Comparison of ENCODE assay signal across 1 cellular context in the genomic region with DNA sequence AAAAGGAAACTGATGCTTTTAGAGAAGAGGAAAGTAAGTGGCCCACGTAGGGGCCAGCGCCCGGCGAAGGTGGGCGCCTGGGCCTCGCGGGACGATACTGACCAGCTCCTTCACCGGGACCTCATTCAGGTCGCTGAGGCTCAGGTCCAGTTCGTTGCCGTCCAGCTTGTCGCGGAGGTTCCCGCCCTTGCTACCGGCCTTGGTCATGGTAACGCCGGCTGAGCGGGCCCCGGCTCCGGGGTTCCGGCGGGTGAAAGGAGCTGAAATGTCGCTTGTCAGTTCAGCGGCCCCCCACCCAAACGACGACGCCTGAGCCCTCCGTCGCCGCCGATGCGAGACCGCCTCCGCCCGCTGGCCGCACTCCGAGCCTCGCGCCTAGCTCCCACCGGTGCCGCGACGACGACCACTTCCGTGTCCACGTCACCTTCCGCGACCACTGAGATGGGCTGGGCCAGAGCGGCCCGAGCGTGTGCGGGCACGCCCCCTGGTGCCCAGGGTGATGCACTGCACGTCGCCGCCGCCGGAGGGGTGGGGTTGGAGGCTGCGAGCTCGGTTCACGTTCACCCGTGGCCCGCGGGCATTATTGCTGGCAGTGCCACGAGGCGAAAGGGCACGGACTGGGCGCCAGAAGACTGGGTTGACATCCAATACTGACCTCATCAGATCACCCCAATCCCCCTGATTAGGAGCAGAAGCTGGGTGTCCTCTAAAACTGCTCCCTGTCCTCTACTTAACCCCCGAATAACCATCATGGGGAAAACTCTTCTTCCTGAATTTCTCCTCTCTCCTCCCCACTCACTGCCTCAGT.
TF ChIP-seq lines count a peak whose summit lies in the region.

TSS of gene LRRC59 (minus strand) at position 413 of the 808 bp plus-strand sequence. CDS start at position 207, 206 bp downstream.

TF ChIP-seq in HepG2, 621 proteins besides CTCF, POLR2A, EP300 and RAD21 (continued from another document and continues in another):
- TF ChIP-seq, protein P1, sequence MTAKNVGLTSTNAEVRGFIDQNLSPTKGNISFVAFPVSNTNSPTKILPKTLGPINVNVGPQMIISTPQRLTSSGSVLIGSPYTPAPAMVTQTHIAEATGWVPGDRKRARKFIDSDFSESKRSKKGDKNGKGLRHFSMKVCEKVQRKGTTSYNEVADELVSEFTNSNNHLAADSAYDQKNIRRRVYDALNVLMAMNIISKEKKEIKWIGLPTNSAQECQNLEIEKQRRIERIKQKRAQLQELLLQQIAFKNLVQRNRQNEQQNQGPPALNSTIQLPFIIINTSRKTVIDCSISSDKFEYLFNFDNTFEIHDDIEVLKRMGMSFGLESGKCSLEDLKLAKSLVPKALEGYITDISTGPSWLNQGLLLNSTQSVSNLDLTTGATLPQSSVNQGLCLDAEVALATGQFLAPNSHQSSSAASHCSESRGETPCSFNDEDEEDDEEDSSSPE (CRISPR knock-in tag; IDR thresholded peaks at IDR 0.05), result peak; percentile 96
- TF ChIP-seq ZNF646 (CRISPR knock-in tag; IDR thresholded peaks at IDR 0.05) (peak; percentile 43; the same call in 1 of the 2 replicates), MNT (IDR thresholded peaks at IDR 0.05) (no peak; the same call in 1 of the 2 replicates), PAF1 (CRISPR knock-in tag; IDR thresholded peaks at IDR 0.05) (no peak), FOXJ3 (CRISPR knock-in tag; IDR thresholded peaks at IDR 0.05; ENCODE audit: borderline replicate concordance) (0 out of 2 replicates have a peak, but pooled peaks have one; percentile 24), LBX2 (CRISPR knock-in tag; IDR thresholded peaks at IDR 0.05; ENCODE audit: borderline replicate concordance) (peak; percentile 93), ZNF318 (CRISPR knock-in tag; IDR thresholded peaks at IDR 0.05) (peak; percentile 95), ZHX2 (IDR thresholded peaks at IDR 0.05; ENCODE audit: low read depth) (peak; percentile 92), ZHX2 (CRISPR knock-in tag; IDR thresholded peaks at IDR 0.05; ENCODE audit: borderline replicate concordance) (peak; percentile 86; the same call in 1 of the 2 replicates), SRSF9 (IDR thresholded peaks at IDR 0.05; ENCODE audit: borderline replicate concordance, insufficient read depth, low read depth, low read length, poor library complexity, severe bottlenecking) (no peak)
- TF ChIP-seq, protein P2, sequence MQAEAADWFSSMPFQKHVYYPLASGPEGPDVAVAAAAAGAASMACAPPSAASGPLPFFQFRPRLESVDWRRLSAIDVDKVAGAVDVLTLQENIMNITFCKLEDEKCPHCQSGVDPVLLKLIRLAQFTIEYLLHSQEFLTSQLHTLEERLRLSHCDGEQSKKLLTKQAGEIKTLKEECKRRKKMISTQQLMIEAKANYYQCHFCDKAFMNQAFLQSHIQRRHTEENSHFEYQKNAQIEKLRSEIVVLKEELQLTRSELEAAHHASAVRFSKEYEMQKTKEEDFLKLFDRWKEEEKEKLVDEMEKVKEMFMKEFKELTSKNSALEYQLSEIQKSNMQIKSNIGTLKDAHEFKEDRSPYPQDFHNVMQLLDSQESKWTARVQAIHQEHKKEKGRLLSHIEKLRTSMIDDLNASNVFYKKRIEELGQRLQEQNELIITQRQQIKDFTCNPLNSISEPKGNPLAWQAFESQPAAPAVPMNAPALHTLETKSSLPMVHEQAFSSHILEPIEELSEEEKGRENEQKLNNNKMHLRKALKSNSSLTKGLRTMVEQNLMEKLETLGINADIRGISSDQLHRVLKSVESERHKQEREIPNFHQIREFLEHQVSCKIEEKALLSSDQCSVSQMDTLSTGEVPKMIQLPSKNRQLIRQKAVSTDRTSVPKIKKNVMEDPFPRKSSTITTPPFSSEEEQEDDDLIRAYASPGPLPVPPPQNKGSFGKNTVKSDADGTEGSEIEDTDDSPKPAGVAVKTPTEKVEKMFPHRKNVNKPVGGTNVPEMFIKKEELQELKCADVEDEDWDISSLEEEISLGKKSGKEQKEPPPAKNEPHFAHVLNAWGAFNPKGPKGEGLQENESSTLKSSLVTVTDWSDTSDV (CRISPR knock-in tag; IDR thresholded peaks at IDR 0.05), result peak; percentile 95
